ENCODE assay signal across 8 cellular contexts in genomic region chr2:106542730-106543359, GRCh38. TPM values are rescaled to one million over a fixed set of nuclear protein-coding genes. Genes with fewer than 3 reads are reported as not detected.
DNase-seq lines count a peak whose midpoint lies in the region; ATAC-seq, FAIRE-seq and TF ChIP-seq lines count a peak whose summit lies in the region.

No MANE protein-coding gene starts in this region.

- peak overlapping the region in 2 of 4 experiments; percentile 21 to 54; a peak in 4 of 8 replicates for H3K4me3 ChIP-seq in H1 (ENCODE audit: extremely low read depth in 1 of 4, insufficient read depth in 2 of 4, low read depth in 3 of 4, low read length in 4 of 4)

- no peaks in the 10 kb centered on the region for H3K9me3 Mint-ChIP-seq in CD14-positive monocyte
- no peaks in the 10 kb centered on the region for H3K9me3 Mint-ChIP-seq in activated CD8-positive, alpha-beta T cell treated with anti-CD3 and anti-CD28 coated beads, Interleukin-2, amount 10 ng/mL, durations not matched to agents 7 days and 5 days (ENCODE audit: insufficient read depth)

- H3K4ac ChIP-seq in H1 (replicated peaks; ENCODE audit: insufficient read length, low read depth, low read length), result no peak overlapping the region

- intact Hi-C loops in CD14-positive monocyte (cut with micrococcal nuclease), result loop anchor here in 1 of 2 donors (10.0 kb wide), 1 partner anchor 78 kb away; the partner anchor contains the start of gene RGPD3

- ATAC-seq in GM19324 (IDR thresholded peaks at IDR 0.05; ENCODE audit: low FRiP score, unreplicated experiment) (peak; percentile 74), HG03457 (IDR thresholded peaks at IDR 0.05; ENCODE audit: unreplicated experiment) (peak; percentile 93)
- ATAC-seq in activated CD8-positive, alpha-beta T cell treated with anti-CD3 and anti-CD28 coated beads, Interleukin-2, amount 10 ng/mL, durations not matched to agents 7 days and 5 days, result peak; percentile 96

- H3K27me3 Mint-ChIP-seq in CD14-positive monocyte (ENCODE audit: low read depth in 3 of 3), result peaks cover 2 to 9% (median 5%) of the 10 kb centered on the region in 3 donors
- H3K27me3 Mint-ChIP-seq in activated CD8-positive, alpha-beta T cell treated with anti-CD3 and anti-CD28 coated beads, Interleukin-2, amount 10 ng/mL, durations not matched to agents 7 days and 5 days (ENCODE audit: low read depth), result peaks cover 20% of the 10 kb centered on the region

- H2BK15ac ChIP-seq in H1 (ENCODE audit: low read length), result no peak overlapping the region

- TF ChIP-seq CTCF in CD14-positive monocyte (IDR thresholded peaks at IDR 0.05) (peak; percentile 97), H1 (IDR thresholded peaks at IDR 0.05; ENCODE audit: control extremely low read depth in 1 of 3, insufficient read depth in 1 of 3, low read depth in 1 of 3, low read length in 3 of 3) (peak; percentile 82 to 84 (median 84))

- H3K36me3 ChIP-seq in H1 (ENCODE audit: control insufficient read depth in 2 of 4, insufficient read depth in 4 of 4, low read length in 3 of 4), result no peaks in the 10 kb centered on the region

- H4K20me1 ChIP-seq in H1 (replicated peaks in 1 of 2; ENCODE audit: control insufficient read depth in 1 of 2, insufficient read depth in 2 of 2, low read length in 2 of 2), result no peaks in the 10 kb centered on the region

- no peak overlapping the region for H2BK12ac ChIP-seq in H1 (ENCODE audit: low read depth, low read length)

- H3K9me3 ChIP-seq in H1 (ENCODE audit: insufficient read depth in 2 of 2, low read depth in 1 of 2, low read length in 1 of 2), result no peaks in the 10 kb centered on the region

- no peaks in the 10 kb centered on the region for H3K4me1 ChIP-seq in H1 (replicated peaks in 1 of 4; ENCODE audit: control insufficient read depth in 3 of 4, insufficient read depth in 4 of 4, low read length in 3 of 4)

- peak overlapping the region in 4 of 7 donors; percentile 66 to 80 (median 76) for H3K27ac Mint-ChIP-seq in CD14-positive monocyte
- no peak overlapping the region for H3K27ac Mint-ChIP-seq in activated CD8-positive, alpha-beta T cell treated with anti-CD3 and anti-CD28 coated beads, Interleukin-2, amount 10 ng/mL, durations not matched to agents 7 days and 5 days

- no peak for FAIRE-seq in H1 (lab: Jason Lieb, UNC)

- H3K4me3 Mint-ChIP-seq in CD14-positive monocyte, result peak overlapping the region; percentile 63 to 88
- H3K4me3 Mint-ChIP-seq in activated CD8-positive, alpha-beta T cell treated with anti-CD3 and anti-CD28 coated beads, Interleukin-2, amount 10 ng/mL, durations not matched to agents 7 days and 5 days, result peak overlapping the region; percentile 63

- no peak overlapping the region for H2BK20ac ChIP-seq in H1 (ENCODE audit: low read length)

- H2BK5ac ChIP-seq in H1 (ENCODE audit: low read depth, low read length), result no peak overlapping the region

- H3K27me3 ChIP-seq in H1 (replicated peaks in 1 of 4; ENCODE audit: control insufficient read depth in 3 of 4, extremely low read depth in 1 of 4, insufficient read depth in 3 of 4, low read length in 3 of 4), result no peaks in the 10 kb centered on the region; a peak in 1 of 7 replicates

- H3K36me3 Mint-ChIP-seq in CD14-positive monocyte, result peaks cover 0 to 5% of the 10 kb centered on the region in 2 donors
- no peaks in the 10 kb centered on the region for H3K36me3 Mint-ChIP-seq in activated CD8-positive, alpha-beta T cell treated with anti-CD3 and anti-CD28 coated beads, Interleukin-2, amount 10 ng/mL, durations not matched to agents 7 days and 5 days (ENCODE audit: low read depth)

- no peak overlapping the region for H3K14ac ChIP-seq in H1 (ENCODE audit: insufficient read length)

- no peak overlapping the region for H3K27ac ChIP-seq in H1 (ENCODE audit: low read depth, low read length)

- no peak for TF ChIP-seq POLR2A in H1 (IDR thresholded peaks at IDR 0.05; ENCODE audit: control extremely low read depth in 1 of 2, low read depth in 2 of 2, low read length in 2 of 2)

- CTCF ChIA-PET in activated CD8-positive, alpha-beta T cell treated with anti-CD3 and anti-CD28 coated beads, Interleukin-2, amount 10 ng/mL, durations not matched to agents 7 days and 5 days (lab: Charles Lee), result interaction anchor here (0.6 to 1.9 kb wide), 9 partner anchors 8 to 437 kb away, joined by 3 to 8 read pairs (median 4); no protein-coding TSS in a partner anchor
- CTCF ChIA-PET in H1 (lab: Charles Lee; ENCODE audit: partially characterized antibody), result interaction anchor here (0.6 to 3.9 kb wide), 29 partner anchors 9 to 952 kb away, joined by 3 to 23 read pairs (median 4); no protein-coding TSS in a partner anchor

- WGBS in H1 (ENCODE audit: extremely low coverage in 1 of 2, insufficient coverage in 1 of 2, insufficient read length in 1 of 2, insufficient replicate concordance in 2 of 2, low coverage in 1 of 2, low lambda C conversion rate in 2 of 2, missing lambda C conversion rate in 1 of 2), 2 experiments, result 24% methylated on average over 23 of the region's 24 CpGs; no CpG with 5 or more reads in 1 of the 2 experiments

- H3K23me2 ChIP-seq in H1 (ENCODE audit: low read depth, low read length), result no peaks in the 10 kb centered on the region

- peak overlapping the region; percentile 1 to 64; a peak in 3 of 4 replicates for H3K4me2 ChIP-seq in H1 (ENCODE audit: insufficient read depth in 1 of 2, low read depth in 2 of 2, low read length in 2 of 2)

- DNase-seq in CD14-positive monocyte (ENCODE audit: low spot score), result peak; percentile 57
- peak; percentile 31 for DNase-seq in NCI-H774 (lab: John Stamatoyannopoulos, UW)
- peak; percentile 82 for DNase-seq in activated CD8-positive, alpha-beta T cell treated with anti-CD3 and anti-CD28 coated beads, Interleukin-2, amount 10 ng/mL, durations not matched to agents 7 days and 5 days
- DNase-seq in H1 (ENCODE audit: low read depth in 1 of 2, low spot score in 2 of 2), result peak; percentile 43 to 93
- peak; percentile 62 for DNase-seq in midbrain (lab: John Stamatoyannopoulos, UW)
- peak; percentile 47 to 61 for DNase-seq in stimulated activated CD8-positive, alpha-beta memory T cell treated with anti-CD3 and anti-CD28 coated beads, Interleukin-4, amount 100 ng/mL, for 4 hours (ENCODE audit: low read depth in 2 of 2, low spot score in 1 of 2)

- no peaks in the 10 kb centered on the region for H3K79me1 ChIP-seq in H1 (ENCODE audit: low read depth, low read length)

- H3K23ac ChIP-seq in H1 (ENCODE audit: insufficient read length), result no peak overlapping the region

- peak overlapping the region in 2 of 4 experiments; percentile 20 to 27; a peak in 1 of 7 replicates for H3K9ac ChIP-seq in H1 (replicated peaks in 1 of 4; ENCODE audit: extremely low read depth in 1 of 4, low read depth in 3 of 4, low read length in 3 of 4)

- H4K91ac ChIP-seq in H1 (replicated peaks; ENCODE audit: insufficient read length, low read length), result no peak overlapping the region

- H3K56ac ChIP-seq in H1 (replicated peaks; ENCODE audit: insufficient read length, low read depth, low read length), result no peak overlapping the region

- no peak for TF ChIP-seq EP300 in H1 (IDR thresholded peaks at IDR 0.05; ENCODE audit: borderline replicate concordance in 1 of 2, low read depth in 2 of 2, low read length in 2 of 2)

- H3K79me2 ChIP-seq in H1 (ENCODE audit: control insufficient read depth in 1 of 2, insufficient read depth in 2 of 2, low read length in 2 of 2), result no peaks in the 10 kb centered on the region

- peak overlapping the region; percentile 98 for H2AFZ ChIP-seq in H1 (ENCODE audit: low read length)

- no peak overlapping the region for H2BK120ac ChIP-seq in H1 (replicated peaks; ENCODE audit: low read depth, low read length)

- H3K18ac ChIP-seq in H1 (ENCODE audit: extremely low read depth, low read length), result no peak overlapping the region

- H3K4me1 Mint-ChIP-seq in CD14-positive monocyte, result peaks cover 38% of the 10 kb centered on the region
- H3K4me1 Mint-ChIP-seq in activated CD8-positive, alpha-beta T cell treated with anti-CD3 and anti-CD28 coated beads, Interleukin-2, amount 10 ng/mL, durations not matched to agents 7 days and 5 days (ENCODE audit: low read depth), result peaks cover 8% of the 10 kb centered on the region

- POLR2A ChIA-PET in activated CD8-positive, alpha-beta T cell treated with anti-CD3 and anti-CD28 coated beads, Interleukin-2, amount 10 ng/mL, durations not matched to agents 7 days and 5 days (lab: Charles Lee), result no interaction called here
- POLR2A ChIA-PET in H1 (lab: Charles Lee; ENCODE audit: partially characterized antibody), result interaction anchor here (0.7 kb wide), 1 partner anchor 438 kb away, joined by 3 read pairs; no protein-coding TSS in a partner anchor

- no peak overlapping the region for H4K8ac ChIP-seq in H1 (ENCODE audit: extremely low read depth, insufficient read depth, low read length)

- no peak overlapping the region for H2AK5ac ChIP-seq in H1 (ENCODE audit: low read depth, low read length)

- no peak overlapping the region for H4K5ac ChIP-seq in H1 (ENCODE audit: insufficient read length, low read depth, low read length)

- TF ChIP-seq RAD21 in H1 (IDR thresholded peaks at IDR 0.05 in 1 of 2, conservative IDR thresholded peaks at IDR 0.05 in 1 of 2; ENCODE audit: low read depth in 2 of 2, low read length in 2 of 2), result peak; percentile 91 to 93

TF ChIP-seq in H1, 55 proteins besides CTCF, POLR2A, EP300 and RAD21:
- TF ChIP-seq SIN3A (conservative IDR thresholded peaks at IDR 0.05 in 1 of 2, IDR thresholded peaks at IDR 0.05 in 1 of 2; ENCODE audit: low read depth in 1 of 2, low read length in 2 of 2) (no peak), ATF3 (IDR thresholded peaks at IDR 0.05; ENCODE audit: insufficient read depth, low read depth, low read length) (0 out of 2 replicates have a peak, but pooled peaks have one; percentile 16), CHD2 (IDR thresholded peaks at IDR 0.05; ENCODE audit: low read length) (no peak)
TF ChIP-seq in H1: peak in this region for 1.

RNA-seq across cellular contexts. Expression of gene CD8B2, which starts 55.7 kb away (rescaled TPM):
- under 1 TPM in 1 of 2 donors, not detected in 1; 0.04 TPM for polyA plus RNA-seq in CD14-positive monocyte
- 1 to 10 TPM; 3.6 to 3.7 TPM for total RNA-seq in activated CD8-positive, alpha-beta T cell treated with anti-CD3 and anti-CD28 coated beads, Interleukin-2, amount 10 ng/mL, durations not matched to agents 7 days and 5 days
- total RNA-seq in H1 (2021; fragmentation: NEBNext Ultra II Directional; extraction: Animal tissue kit (Norgen Biotek cat#: 25700)), result not detected in 2 replicates
- polyA plus RNA-seq in H1 (2011; rRNA removed), result 0.02 and 0.03 TPM in 2 replicates
- polyA plus RNA-seq in H1 (2011; cell fraction: cytosol; rRNA removed), result 0.01 TPM
- polyA plus RNA-seq in H1 (2011; cell fraction: nucleus; rRNA removed), result not detected
- polyA plus RNA-seq in H1 (2012, experiment 1 of 2), result 0.05 TPM in 1 of 4 replicates, not detected in the others
- not detected for polyA plus RNA-seq in H1 (2012, experiment 2 of 2)
- polyA plus RNA-seq in H1 (2013, experiment 1 of 2), result under 0.01 TPM
- not detected for polyA plus RNA-seq in H1 (2013, experiment 2 of 2)
- 0.02 and 0.13 TPM in 2 replicates for polyA minus RNA-seq in H1 (2011; rRNA and poly(A)+ RNA removed)
- not detected for polyA minus RNA-seq in H1 (2011; cell fraction: cytosol; rRNA and poly(A)+ RNA removed)
- polyA minus RNA-seq in H1 (2011; cell fraction: nucleus; rRNA and poly(A)+ RNA removed), result not detected

Comparison
In these comparisons a context has a peak if more than half of its experiments do, and no peak if none do; other contexts are left out.
1. DNase-seq: peak in every context shown above with its lines; median percentile 82 in activated CD8-positive, alpha-beta T cell treated with anti-CD3 and anti-CD28 coated beads, Interleukin-2, amount 10 ng/mL, durations not matched to agents 7 days and 5 days; 68 in H1; 62 in midbrain; 57 in CD14-positive monocyte; 54 in stimulated activated CD8-positive, alpha-beta memory T cell treated with anti-CD3 and anti-CD28 coated beads, Interleukin-4, amount 100 ng/mL, for 4 hours; 31 in NCI-H774.